Comparison of ENCODE assay signal across 1 cellular context in genomic region chr2:63588385-63589147, GRCh38.
A peak's percentile ranks its signal among the peaks of the same experiment; 100 is the strongest.
TF ChIP-seq lines count a peak whose summit lies in the region.

Gene MDH1 (plus strand): TSS chr2:63588963. CDS start chr2:63589044, 81 bp downstream.
Gene WDPCP (minus strand): TSS chr2:63588477. CDS start chr2:63588271, 206 bp downstream.

TF ChIP-seq in HepG2, 621 proteins besides CTCF, POLR2A, EP300 and RAD21 (continued from another document and continues in another):
- TF ChIP-seq ZBTB33 (CRISPR knock-in tag; IDR thresholded peaks at IDR 0.05) (peak; percentile 62), ZBTB38 (CRISPR knock-in tag; IDR thresholded peaks at IDR 0.05) (peak; percentile 69), SIX1 (CRISPR knock-in tag; IDR thresholded peaks at IDR 0.05; ENCODE audit: borderline replicate concordance) (peak; percentile 8; the same call in 1 of the 2 replicates), ZNF44 (CRISPR knock-in tag; IDR thresholded peaks at IDR 0.05) (peak; percentile 47; the same call in 1 of the 2 replicates), ZNF10 (CRISPR knock-in tag; IDR thresholded peaks at IDR 0.05; ENCODE audit: borderline replicate concordance, low read depth) (no peak), HMGXB3 (CRISPR knock-in tag; IDR thresholded peaks at IDR 0.05; ENCODE audit: borderline replicate concordance) (peak; percentile 99), ZBTB10 (CRISPR knock-in tag; IDR thresholded peaks at IDR 0.05; ENCODE audit: borderline replicate concordance) (no peak), MEF2D (CRISPR knock-in tag; IDR thresholded peaks at IDR 0.05) (peak; percentile 84), ZMYM3 (CRISPR knock-in tag; IDR thresholded peaks at IDR 0.05) (no peak; the same call in 1 of the 2 replicates), NFRKB (IDR thresholded peaks at IDR 0.05) (0 out of 2 replicates have a peak, but pooled peaks have one; percentile 51), ZNF569 (CRISPR knock-in tag; IDR thresholded peaks at IDR 0.05; ENCODE audit: borderline replicate concordance) (no peak), ZNF879 (CRISPR knock-in tag; IDR thresholded peaks at IDR 0.05) (peak; percentile 21; the same call in 1 of the 2 replicates), ZNF512 (CRISPR knock-in tag; IDR thresholded peaks at IDR 0.05) (no peak), JDP2 (CRISPR knock-in tag; IDR thresholded peaks at IDR 0.05; ENCODE audit: borderline replicate concordance) (no peak), YY1 (IDR thresholded peaks at IDR 0.05; ENCODE audit: insufficient read depth, insufficient replicate concordance, low read depth, low read length) (peak; percentile 74), ZBTB37 (CRISPR knock-in tag; IDR thresholded peaks at IDR 0.05) (no peak), ZNF160 (CRISPR knock-in tag; IDR thresholded peaks at IDR 0.05) (no peak), RNF219 (CRISPR knock-in tag; IDR thresholded peaks at IDR 0.05) (no peak), ZBTB3 (CRISPR knock-in tag; IDR thresholded peaks at IDR 0.05; ENCODE audit: borderline replicate concordance, low read depth) (no peak), FOXJ3 (CRISPR knock-in tag; IDR thresholded peaks at IDR 0.05; ENCODE audit: borderline replicate concordance) (peak; percentile 38; the same call in 1 of the 2 replicates), TFE3 (CRISPR knock-in tag; IDR thresholded peaks at IDR 0.05) (peak; percentile 53; the same call in 1 of the 2 replicates), NFKB2 (CRISPR knock-in tag; IDR thresholded peaks at IDR 0.05; ENCODE audit: borderline replicate concordance) (peak; percentile 77; the same call in 1 of the 2 replicates), NCOA5 (CRISPR knock-in tag; IDR thresholded peaks at IDR 0.05) (no peak), ZNF432 (CRISPR knock-in tag; IDR thresholded peaks at IDR 0.05; ENCODE audit: borderline replicate concordance) (no peak; the same call in 1 of the 2 replicates), GATA4 (IDR thresholded peaks at IDR 0.05; ENCODE audit: borderline replicate concordance, low read depth) (peak; percentile 67), ESRRA (CRISPR knock-in tag; IDR thresholded peaks at IDR 0.05; ENCODE audit: low read depth) (peak; percentile 92), PHB2 (IDR thresholded peaks at IDR 0.05; ENCODE audit: partially characterized antibody) (no peak), FOXP1 (IDR thresholded peaks at IDR 0.05) (no peak), FOXP1 (CRISPR knock-in tag; IDR thresholded peaks at IDR 0.05) (peak; percentile 47; the same call in 1 of the 2 replicates), NR1H2 (CRISPR knock-in tag; IDR thresholded peaks at IDR 0.05; ENCODE audit: borderline replicate concordance, low read depth) (no peak), SOX13 (IDR thresholded peaks at IDR 0.05) (peak; percentile 31; the same call in 1 of the 2 replicates), SOX13 (CRISPR knock-in tag; conservative IDR thresholded peaks at IDR 0.05 in 1 of 2, IDR thresholded peaks at IDR 0.05 in 1 of 2) (peak; percentile 54 to 60; a peak in 3 of 4 replicates), ZNF83 (CRISPR knock-in tag; IDR thresholded peaks at IDR 0.05; ENCODE audit: borderline replicate concordance) (no peak), HMG20B (CRISPR knock-in tag; conservative IDR thresholded peaks at IDR 0.05) (no peak; the same call in none of the 2 replicates), ZNF441 (CRISPR knock-in tag; IDR thresholded peaks at IDR 0.05; ENCODE audit: borderline replicate concordance) (peak; percentile 84; the same call in 1 of the 2 replicates), FOXK1 (CRISPR knock-in tag; IDR thresholded peaks at IDR 0.05; ENCODE audit: borderline replicate concordance, low read depth) (peak; percentile 96), GPN1 (CRISPR knock-in tag; IDR thresholded peaks at IDR 0.05; ENCODE audit: borderline replicate concordance) (no peak), ZFP36 (IDR thresholded peaks at IDR 0.05; ENCODE audit: borderline replicate concordance, low read depth, low read length, partially characterized antibody) (no peak), ZNF782 (CRISPR knock-in tag; IDR thresholded peaks at IDR 0.05; ENCODE audit: borderline replicate concordance) (no peak), EED (CRISPR knock-in tag; IDR thresholded peaks at IDR 0.05) (peak; percentile 95), USF2 (IDR thresholded peaks at IDR 0.05; ENCODE audit: low read depth, low read length) (no peak), USF2 (CRISPR knock-in tag; IDR thresholded peaks at IDR 0.05; ENCODE audit: borderline replicate concordance) (no peak; the same call in 1 of the 2 replicates)
